Comparison of ENCODE assay signal across 22 cellular contexts in genomic region chr10:98420786-98421185, GRCh38.
"Had no signal": no experiment of that assay in that cellular context is flagged by ENCODE, and none has a peak within 500 bp of the region (broad histone marks: within the 10 kb centered on the region; RNA-seq: fewer than 3 reads in every experiment).

No MANE protein-coding gene starts in this region.

- DNase-seq: activated CD4-positive, alpha-beta T cell treated with anti-CD3 and anti-CD28 coated beads, Interleukin-2, amount 10 ng/mL, durations not matched to agents 7 days and 5 days; activated CD4-positive, CD25-positive, alpha-beta regulatory T cell treated with anti-CD3 and anti-CD28 coated beads, Interleukin-2, amount 50 U/mL, for 72 hours; activated CD8-positive, alpha-beta memory T cell treated with anti-CD3 and anti-CD28 coated beads, Interleukin-2, amount 10 ng/mL, durations not matched to agents 7 days and 5 days; activated CD8-positive, alpha-beta T cell treated with anti-CD3 and anti-CD28 coated beads for 36 hours; activated gamma-delta T cell treated with Interleukin-2 at 50 U/mL for 16 hours; activated T-cell treated with anti-CD3 and anti-CD28 coated beads for 4 hours; aorta; caudate nucleus; dermis blood vessel endothelial cell; effector CD8-positive, alpha-beta T cell; foreskin keratinocyte; hypothalamus; naive thymus-derived CD8-positive, alpha-beta T cell; stimulated activated CD4-positive, alpha-beta T cell treated with anti-CD3 and anti-CD28 coated beads, Interleukin-1b, Interleukin-23, amount 100 ng/mL, for 48 hours; transverse colon; WERI-Rb-1 had no signal

- H3K4me3 ChIP-seq: neural progenitor cell, skin epidermis, transverse colon had no signal

- H3K27me3 ChIP-seq: foreskin keratinocyte, neural progenitor cell, transverse colon had no signal

- H3K27me3 Mint-ChIP-seq: activated CD4-positive, alpha-beta T cell treated with anti-CD3 and anti-CD28 coated beads, Interleukin-2, amount 10 ng/mL, durations not matched to agents 7 days and 5 days; activated CD8-positive, alpha-beta memory T cell treated with anti-CD3 and anti-CD28 coated beads, Interleukin-2, amount 10 ng/mL, durations not matched to agents 7 days and 5 days; activated CD8-positive, alpha-beta T cell treated with anti-CD3 and anti-CD28 coated beads for 36 hours; naive thymus-derived CD8-positive, alpha-beta T cell; progenitor cell of endocrine pancreas had no signal

- H3K4me1 ChIP-seq: foreskin keratinocyte, neural progenitor cell had no signal

- H3K4me1 Mint-ChIP-seq: activated CD4-positive, alpha-beta T cell treated with anti-CD3 and anti-CD28 coated beads, Interleukin-2, amount 10 ng/mL, durations not matched to agents 7 days and 5 days; activated CD8-positive, alpha-beta memory T cell treated with anti-CD3 and anti-CD28 coated beads, Interleukin-2, amount 10 ng/mL, durations not matched to agents 7 days and 5 days; naive thymus-derived CD8-positive, alpha-beta T cell had no signal

- H3K27ac Mint-ChIP-seq: activated CD4-positive, alpha-beta T cell treated with anti-CD3 and anti-CD28 coated beads, Interleukin-2, amount 10 ng/mL, durations not matched to agents 7 days and 5 days; activated CD8-positive, alpha-beta memory T cell treated with anti-CD3 and anti-CD28 coated beads, Interleukin-2, amount 10 ng/mL, durations not matched to agents 7 days and 5 days; activated CD8-positive, alpha-beta T cell treated with anti-CD3 and anti-CD28 coated beads for 36 hours; brain; mesothelial cell of epicardium; progenitor cell of endocrine pancreas had no signal

- H3K4me2 ChIP-seq: neural progenitor cell had no signal

- H3K4me3 Mint-ChIP-seq: activated CD4-positive, alpha-beta T cell treated with anti-CD3 and anti-CD28 coated beads, Interleukin-2, amount 10 ng/mL, durations not matched to agents 7 days and 5 days; activated CD8-positive, alpha-beta memory T cell treated with anti-CD3 and anti-CD28 coated beads, Interleukin-2, amount 10 ng/mL, durations not matched to agents 7 days and 5 days; activated CD8-positive, alpha-beta T cell treated with anti-CD3 and anti-CD28 coated beads for 36 hours; brain; mesothelial cell of epicardium; naive thymus-derived CD8-positive, alpha-beta T cell; neural progenitor cell had no signal

- H3K9ac ChIP-seq: neural progenitor cell had no signal

- H2AFZ ChIP-seq: neural progenitor cell had no signal

- H3K27ac ChIP-seq: foreskin keratinocyte, neural progenitor cell, skin epidermis, transverse colon, WERI-Rb-1 had no signal

- H3K36me3 Mint-ChIP-seq: activated naive CD4-positive, alpha-beta T cell treated with anti-CD3 and anti-CD28 coated beads, Interleukin-2, amount 50 U/mL, for 72 hours; brain had no signal

- H3K9me3 ChIP-seq: transverse colon had no signal

- H3K9me3 Mint-ChIP-seq: activated CD4-positive, alpha-beta T cell treated with anti-CD3 and anti-CD28 coated beads, Interleukin-2, amount 10 ng/mL, durations not matched to agents 7 days and 5 days; activated CD8-positive, alpha-beta T cell treated with anti-CD3 and anti-CD28 coated beads for 36 hours; activated naive CD4-positive, alpha-beta T cell treated with anti-CD3 and anti-CD28 coated beads, Interleukin-2, amount 50 U/mL, for 72 hours; brain; mesothelial cell of epicardium; naive thymus-derived CD8-positive, alpha-beta T cell; neural progenitor cell had no signal

- ATAC-seq: activated CD8-positive, alpha-beta memory T cell treated with anti-CD3 and anti-CD28 coated beads, Interleukin-2, amount 10 ng/mL, durations not matched to agents 7 days and 5 days; activated CD8-positive, alpha-beta T cell treated with anti-CD3 and anti-CD28 coated beads for 36 hours; activated naive CD4-positive, alpha-beta T cell treated with anti-CD3 and anti-CD28 coated beads, Interleukin-2, amount 50 U/mL, for 72 hours; foreskin keratinocyte; naive thymus-derived CD8-positive, alpha-beta T cell had no signal

- H3K36me3 ChIP-seq: neural progenitor cell, WERI-Rb-1 had no signal
